In genomic region chr10:27742195-27742925, GRCh38 we compare ENCODE assay signal across 8 cellular contexts. TPM values are rescaled to one million over a fixed set of nuclear protein-coding genes. Genes with fewer than 3 reads are reported as not detected.
A peak's percentile ranks its signal among the peaks of the same experiment; 100 is the strongest.
DNase-seq lines count a peak whose midpoint lies in the region; ATAC-seq and TF ChIP-seq lines count a peak whose summit lies in the region.

No MANE protein-coding gene starts in this region.

- H3K27me3 ChIP-seq in kidney epithelial cell (ENCODE audit: control insufficient read depth, insufficient read depth, low read length): peaks cover 62% of the 10 kb centered on the region
- no peaks in the 10 kb centered on the region for H3K27me3 ChIP-seq in Karpas-422 (ENCODE audit: low read length)

- H2AFZ ChIP-seq in Karpas-422 (ENCODE audit: low read length): no peak overlapping the region

- H3K4me3 ChIP-seq in kidney epithelial cell (ENCODE audit: low read depth, low read length): peak overlapping the region; percentile 37
- H3K4me3 ChIP-seq in Karpas-422 (ENCODE audit: low read length): no peak overlapping the region

- H3K36me3 ChIP-seq in kidney epithelial cell (ENCODE audit: control insufficient read depth, insufficient read depth, low read length) (no peaks in the 10 kb centered on the region), Karpas-422 (ENCODE audit: insufficient read depth, low read length) (no peaks in the 10 kb centered on the region)

- no peaks in the 10 kb centered on the region; the same call in 1 of the 2 replicates for H3K9me3 ChIP-seq in Karpas-422 (ENCODE audit: low read length)

- no peaks in the 10 kb centered on the region for H3K9me2 ChIP-seq in Karpas-422 (replicated peaks; ENCODE audit: insufficient read depth, low read length)

- ATAC-seq in HG02588 (IDR thresholded peaks at IDR 0.05; ENCODE audit: unreplicated experiment): peak; percentile 93

- DNase-seq in NCI-H1092 treated with DMSO at 0.1 percent for 48 hours (lab: John Stamatoyannopoulos, UW) (peak; percentile 30), kidney epithelial cell (ENCODE audit: low read depth) (peak; percentile 57), Karpas-422 (no peak)
- peak; percentile 44 for DNase-seq in activated CD4-positive, CD25-positive, alpha-beta regulatory T cell treated with anti-CD3 and anti-CD28 coated beads, Interleukin-2, amount 50 U/mL, for 16 hours (ENCODE audit: low read depth, low spot score)
- DNase-seq in central memory CD4-positive, alpha-beta T cell: peak; percentile 73
- peak; percentile 85 for DNase-seq in stimulated activated CD4-positive, alpha-beta T cell treated with anti-CD3 and anti-CD28 coated beads, Interleukin-12 subunit alpha, Interleukin-12 subunit beta, amount 100 ng/mL, for 4 hours

- TF ChIP-seq CTCF in GM12874 (IDR thresholded peaks at IDR 0.05; ENCODE audit: insufficient read depth, low read depth, low read length): peak; percentile 77
- peak; percentile 45 for TF ChIP-seq CTCF in kidney epithelial cell (IDR thresholded peaks at IDR 0.05; ENCODE audit: insufficient read depth, low read length, poor library complexity, severe bottlenecking)

- no peak overlapping the region for H3K9ac ChIP-seq in Karpas-422 (ENCODE audit: low read length)

- no peaks in the 10 kb centered on the region for H4K20me1 ChIP-seq in Karpas-422 (ENCODE audit: insufficient read depth, low read depth, low read length)

- H3K27ac ChIP-seq in Karpas-422 (ENCODE audit: low read length): no peak overlapping the region

- H3K4me1 ChIP-seq in Karpas-422 (ENCODE audit: low read length): no peaks in the 10 kb centered on the region

- no peak overlapping the region for H3K4me2 ChIP-seq in Karpas-422 (ENCODE audit: low read depth, low read length, poor library complexity, severe bottlenecking)

- H3K79me2 ChIP-seq in Karpas-422 (ENCODE audit: low read length): no peaks in the 10 kb centered on the region

RNA-seq across cellular contexts. Expression of gene MKX, which starts 3.3 kb away (rescaled TPM):
- 3.2 TPM in 2 replicates for total RNA-seq in kidney epithelial cell
- not detected in 2 replicates for total RNA-seq in Karpas-422 (2014; rRNA removed; shearing (Covaris generic); ENCODE audit: low replicate concordance)
